ENCODE assay signal across 1 cellular context in the genomic region with DNA sequence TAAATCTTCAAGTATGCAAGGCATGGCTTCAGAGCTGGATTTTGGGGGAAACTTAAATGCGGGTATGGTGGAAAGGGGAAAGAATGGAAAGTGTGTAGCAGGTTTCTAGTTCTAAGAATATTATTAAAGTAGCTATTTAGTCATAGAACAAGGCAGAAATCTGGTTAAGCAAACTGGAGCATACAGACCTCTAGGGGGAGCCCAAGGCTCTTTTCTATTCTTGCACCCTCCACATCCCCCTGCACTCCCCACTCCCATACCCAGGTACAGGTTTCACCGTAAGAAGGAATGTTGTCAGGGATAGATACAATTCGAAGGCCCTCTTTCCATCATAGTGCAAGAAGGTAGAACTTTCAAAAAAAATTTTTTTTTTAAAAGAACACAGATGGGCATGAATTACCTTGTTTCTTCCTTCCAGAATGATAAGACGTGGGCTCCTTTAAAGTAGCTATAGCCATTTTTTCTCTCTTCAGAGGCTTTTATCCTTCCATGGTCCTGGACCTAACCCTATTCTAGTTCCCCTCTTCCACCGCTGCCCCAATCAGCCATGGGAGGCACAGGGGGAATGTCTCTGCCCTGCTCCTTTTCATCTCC.
TF ChIP-seq lines count a peak whose summit lies in the region.

No MANE protein-coding gene starts in this region.

TF ChIP-seq in SK-N-SH, 30 proteins besides CTCF, POLR2A, EP300 and RAD21:
- TF ChIP-seq SMC3 (IDR thresholded peaks at IDR 0.05; ENCODE audit: low read depth, low read length), result peak; percentile 83
- TF ChIP-seq, protein P1, sequence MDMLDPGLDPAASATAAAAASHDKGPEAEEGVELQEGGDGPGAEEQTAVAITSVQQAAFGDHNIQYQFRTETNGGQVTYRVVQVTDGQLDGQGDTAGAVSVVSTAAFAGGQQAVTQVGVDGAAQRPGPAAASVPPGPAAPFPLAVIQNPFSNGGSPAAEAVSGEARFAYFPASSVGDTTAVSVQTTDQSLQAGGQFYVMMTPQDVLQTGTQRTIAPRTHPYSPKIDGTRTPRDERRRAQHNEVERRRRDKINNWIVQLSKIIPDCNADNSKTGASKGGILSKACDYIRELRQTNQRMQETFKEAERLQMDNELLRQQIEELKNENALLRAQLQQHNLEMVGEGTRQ (IDR thresholded peaks at IDR 0.05; ENCODE audit: borderline replicate concordance, low read depth, low read length), result no peak
TF ChIP-seq in SK-N-SH: peak in this region for 1.
